8 cellular contexts compared by ENCODE assay signal in the genomic region with DNA sequence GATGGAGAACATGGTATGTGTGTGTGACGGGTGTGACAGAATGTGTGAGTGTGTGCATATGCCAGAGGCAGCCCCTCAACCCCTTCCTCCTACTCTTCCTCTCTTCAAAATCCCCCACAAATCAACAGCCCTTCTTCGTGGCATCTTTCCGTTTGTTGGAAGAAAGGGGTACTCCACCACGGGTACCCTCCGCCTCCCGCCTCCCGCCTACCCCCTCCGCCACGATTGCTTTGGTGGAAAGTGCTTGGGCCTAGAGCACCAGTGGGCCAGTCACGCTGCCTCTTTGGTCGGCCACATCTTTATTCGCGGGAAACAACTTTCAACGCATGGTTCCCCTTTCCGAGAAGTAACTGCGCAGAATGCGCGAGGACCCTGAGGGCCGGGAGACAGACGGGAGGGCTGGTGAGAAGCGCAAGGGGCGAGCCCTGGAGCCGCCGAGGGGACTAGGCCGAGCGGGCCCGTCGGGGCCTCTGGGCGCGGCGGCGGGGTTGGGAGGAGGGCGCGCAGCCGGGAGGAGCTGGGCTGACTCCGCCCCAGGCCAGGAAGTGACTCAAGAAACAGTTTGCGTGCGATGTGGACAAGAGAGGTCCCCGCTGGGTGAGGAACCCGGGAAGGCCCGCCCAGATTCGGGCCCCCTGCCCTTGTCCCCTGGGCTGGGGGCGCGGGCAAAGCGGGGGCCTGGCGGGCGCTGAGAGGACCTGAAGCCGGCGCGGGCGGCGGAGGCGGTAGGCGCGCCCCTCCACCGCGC. TPM values are rescaled to one million over a fixed set of nuclear protein-coding genes. Genes with fewer than 3 reads are reported as not detected.
DNase-seq lines count a peak whose midpoint lies in the region; ATAC-seq and TF ChIP-seq lines count a peak whose summit lies in the region.

Gene CBLN3 (minus strand): TSS at position 274 of the 748 bp plus-strand sequence. CDS start 614 bp downstream, outside the sequence.
Gene KHNYN (plus strand): TSS at position 560 of the 748 bp plus-strand sequence. CDS start 777 bp downstream, outside the sequence.

- H3K27ac Mint-ChIP-seq in nephron: peak within 1 kb of the TSS; percentile 98 to 99 (median 99)

- H3K27me3 Mint-ChIP-seq in nephron (ENCODE audit: low read depth): peaks cover 3% of the 10 kb centered on the region

- H3K9me3 Mint-ChIP-seq in nephron: no peaks in the 10 kb centered on the region

- TF ChIP-seq CTCF in nephron (IDR thresholded peaks at IDR 0.05; ENCODE audit: unreplicated experiment in 3 of 3): no peak

- peaks cover 42% of the 10 kb centered on the region for H3K4me1 Mint-ChIP-seq in nephron

- DNase-seq in DMS53 treated with DMSO at 0.1 percent for 48 hours (lab: John Stamatoyannopoulos, UW; ENCODE audit: unreplicated experiment): peak; percentile 49
- DNase-seq in HuH-7 (ENCODE audit: low spot score): peak; percentile 94
- DNase-seq in RPMI7951 (ENCODE audit: low read depth): peak; percentile 91
- peak; percentile 77 to 82 for DNase-seq in activated T-helper 1 cell treated with anti-CD3 and anti-CD28 coated beads, Interleukin-2, amount 50 U/mL, for 16 hours (ENCODE audit: low read depth in 1 of 2, low spot score in 1 of 2)
- DNase-seq in fibroblast of peridontal ligament (ENCODE audit: extremely low read depth): peak; percentile 91
- peak; percentile 89 for DNase-seq in stimulated activated naive CD4-positive, alpha-beta T cell treated with Interleukin-2 at 50 U/mL for 16 hours (lab: John Stamatoyannopoulos, UW)

- H3K36me3 Mint-ChIP-seq in nephron (ENCODE audit: low read depth): peaks cover 18% of the 10 kb centered on the region

- peak within 1 kb of the TSS; percentile 87 to 94 (median 92) for H3K4me3 Mint-ChIP-seq in nephron

- peak; percentile 84 for ATAC-seq in GM21528 (IDR thresholded peaks at IDR 0.05; ENCODE audit: low FRiP score, unreplicated experiment)

RNA-seq across cellular contexts. Expression of gene CBLN3, which starts in this region (rescaled TPM):
- 0.72 and 1.3 TPM in 2 replicates for total RNA-seq in RPMI7951 (2014; rRNA removed; shearing (Covaris generic))

RNA-seq across cellular contexts. Expression of gene KHNYN, which starts in this region (rescaled TPM):
- total RNA-seq in RPMI7951 (2014; rRNA removed; shearing (Covaris generic)): 18.4 and 23.1 TPM in 2 replicates

Comparison
In these comparisons a context has a peak if more than half of its experiments do, and no peak if none do; other contexts are left out.
1. Peak in every context shown above with its lines: DNase-seq and ATAC-seq.